1 cellular context compared by ENCODE assay signal in the genomic region with DNA sequence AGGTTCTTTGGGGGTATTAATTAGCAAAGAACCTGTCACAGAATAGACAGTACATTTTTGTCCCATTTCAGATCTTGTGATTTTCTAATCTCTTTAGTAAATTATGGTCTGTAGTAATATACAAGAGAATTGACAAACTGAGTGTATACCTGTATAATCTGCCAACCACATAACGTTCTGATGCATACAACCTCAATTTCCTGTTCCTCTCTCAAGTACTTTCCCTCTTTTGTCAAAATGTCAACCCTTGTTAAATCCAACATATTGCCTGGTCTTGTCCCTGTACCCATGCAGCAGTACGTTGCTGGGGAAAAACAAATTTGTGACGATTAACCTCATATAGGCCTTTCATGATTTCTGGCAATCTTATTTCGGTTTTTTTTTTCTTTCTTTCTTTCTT.
TF ChIP-seq lines count a peak whose summit lies in the region.

No MANE protein-coding gene starts in this region.

TF ChIP-seq in HCT116, 20 proteins besides CTCF, POLR2A, EP300 and RAD21 (continued from another document):
- TF ChIP-seq EZH2 (IDR thresholded peaks at IDR 0.05) (no peak), ZNF274 (IDR thresholded peaks at IDR 0.05; ENCODE audit: low read depth, low read length) (no peak), SIN3A (IDR thresholded peaks at IDR 0.05; ENCODE audit: low read depth) (no peak)
- TF ChIP-seq, protein P1, sequence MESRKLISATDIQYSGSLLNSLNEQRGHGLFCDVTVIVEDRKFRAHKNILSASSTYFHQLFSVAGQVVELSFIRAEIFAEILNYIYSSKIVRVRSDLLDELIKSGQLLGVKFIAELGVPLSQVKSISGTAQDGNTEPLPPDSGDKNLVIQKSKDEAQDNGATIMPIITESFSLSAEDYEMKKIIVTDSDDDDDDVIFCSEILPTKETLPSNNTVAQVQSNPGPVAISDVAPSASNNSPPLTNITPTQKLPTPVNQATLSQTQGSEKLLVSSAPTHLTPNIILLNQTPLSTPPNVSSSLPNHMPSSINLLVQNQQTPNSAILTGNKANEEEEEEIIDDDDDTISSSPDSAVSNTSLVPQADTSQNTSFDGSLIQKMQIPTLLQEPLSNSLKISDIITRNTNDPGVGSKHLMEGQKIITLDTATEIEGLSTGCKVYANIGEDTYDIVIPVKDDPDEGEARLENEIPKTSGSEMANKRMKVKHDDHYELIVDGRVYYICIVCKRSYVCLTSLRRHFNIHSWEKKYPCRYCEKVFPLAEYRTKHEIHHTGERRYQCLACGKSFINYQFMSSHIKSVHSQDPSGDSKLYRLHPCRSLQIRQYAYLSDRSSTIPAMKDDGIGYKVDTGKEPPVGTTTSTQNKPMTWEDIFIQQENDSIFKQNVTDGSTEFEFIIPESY (IDR thresholded peaks at IDR 0.05; ENCODE audit: extremely low read depth, insufficient replicate concordance, low read length) = no peak
